1 cellular context compared by ENCODE assay signal in genomic region chr15:41661529-41662225, GRCh38.
TF ChIP-seq lines count a peak whose summit lies in the region.

No MANE protein-coding gene starts in this region.

TF ChIP-seq in H1, 55 proteins besides CTCF, POLR2A, EP300 and RAD21 (continued from another document):
- no peak for TF ChIP-seq CHD7 (IDR thresholded peaks at IDR 0.05; ENCODE audit: insufficient replicate concordance, low read length)
- no peak for TF ChIP-seq POLR2AphosphoS5 (IDR thresholded peaks at IDR 0.05; ENCODE audit: low read depth, low read length)
- peak; percentile 60; the same call in 1 of the 2 replicates for TF ChIP-seq BACH1 (IDR thresholded peaks at IDR 0.05; ENCODE audit: low read length)
- peak; percentile 78; the same call in 1 of the 2 replicates for TF ChIP-seq E2F6 (IDR thresholded peaks at IDR 0.05)
- TF ChIP-seq NANOG (IDR thresholded peaks at IDR 0.05; ENCODE audit: insufficient read depth, low read depth, low read length, poor library complexity, severe bottlenecking): peak; percentile 78
- peak; percentile 44; the same call in 1 of the 2 replicates for TF ChIP-seq TAF1 (IDR thresholded peaks at IDR 0.05; ENCODE audit: low read depth, low read length)
- peak; percentile 76 for TF ChIP-seq ATF3 (IDR thresholded peaks at IDR 0.05; ENCODE audit: insufficient read depth, low read depth, low read length)
- 0 out of 2 replicates have a peak, but pooled peaks have one; percentile 33 for TF ChIP-seq TBP (IDR thresholded peaks at IDR 0.05; ENCODE audit: low read depth, low read length)
- TF ChIP-seq CREB1 (IDR thresholded peaks at IDR 0.05): peak; percentile 34; the same call in 1 of the 2 replicates
- peak; percentile 46 for TF ChIP-seq KDM4A (IDR thresholded peaks at IDR 0.05; ENCODE audit: low read depth, low read length, severe bottlenecking)
- TF ChIP-seq RBBP5 (IDR thresholded peaks at IDR 0.05; ENCODE audit: borderline replicate concordance, low read depth, low read length): 0 out of 2 replicates have a peak, but pooled peaks have one; percentile 51
- TF ChIP-seq SIN3A (conservative IDR thresholded peaks at IDR 0.05 in 1 of 2, IDR thresholded peaks at IDR 0.05 in 1 of 2; ENCODE audit: low read depth in 1 of 2, low read length in 2 of 2): peak; percentile 84 to 96; a peak in 2 of 4 replicates
- no peak for TF ChIP-seq GABPA (IDR thresholded peaks at IDR 0.05; ENCODE audit: borderline replicate concordance, insufficient read depth, low read length)
- peak; percentile 36 for TF ChIP-seq TAF7 (optimal IDR thresholded peaks at IDR 0.05; ENCODE audit: borderline replicate concordance, low read depth, low read length)
- TF ChIP-seq MAX (IDR thresholded peaks at IDR 0.05): peak; percentile 92
TF ChIP-seq in H1: peak in this region for 16.
